Comparison of ENCODE assay signal across 8 cellular contexts in genomic region chr10:118568327-118568848, GRCh38. TPM values are rescaled to one million over a fixed set of nuclear protein-coding genes. Genes with fewer than 3 reads are reported as not detected.
A peak's percentile ranks its signal among the peaks of the same experiment; 100 is the strongest.
DNase-seq lines count a peak whose midpoint lies in the region; ATAC-seq and TF ChIP-seq lines count a peak whose summit lies in the region.

No MANE protein-coding gene starts in this region.

- no peaks in the 10 kb centered on the region for H3K9me3 Mint-ChIP-seq in naive thymus-derived CD4-positive, alpha-beta T cell
- no peaks in the 10 kb centered on the region for H3K9me3 Mint-ChIP-seq in type B pancreatic cell

- H3K4me1 Mint-ChIP-seq in naive thymus-derived CD4-positive, alpha-beta T cell, result peaks cover 2 to 19% (median 11%) of the 10 kb centered on the region in 7 donors
- peaks cover 4% of the 10 kb centered on the region for H3K4me1 Mint-ChIP-seq in type B pancreatic cell (ENCODE audit: unreplicated experiment)

- CTCF ChIA-PET in BJ (lab: Yijun Ruan, JAX), result interaction anchor here (0.6 to 5.3 kb wide), 17 partner anchors 9 to 281 kb away, joined by 3 to 66 read pairs (median 4); no protein-coding TSS in a partner anchor
- CTCF ChIA-PET in naive thymus-derived CD4-positive, alpha-beta T cell (lab: Charles Lee), result interaction anchor here (0.6 to 5.4 kb wide), 26 partner anchors 9 to 466 kb away, joined by 3 to 105 read pairs (median 4); partner anchors contain the start of gene CACUL1

- TF ChIP-seq CTCF in BJ (IDR thresholded peaks at IDR 0.05; ENCODE audit: insufficient read depth, low read depth, low read length), result peak; percentile 66
- TF ChIP-seq CTCF in type B pancreatic cell (conservative IDR thresholded peaks at IDR 0.05), result peak; percentile 84

- peak; percentile 75 for ATAC-seq in GM19351 (IDR thresholded peaks at IDR 0.05; ENCODE audit: unreplicated experiment)
- peak; percentile 43 for ATAC-seq in esophagus mucosa
- peak; percentile 80 for ATAC-seq in naive thymus-derived CD4-positive, alpha-beta T cell
- ATAC-seq in HG03097 (IDR thresholded peaks at IDR 0.05; ENCODE audit: low FRiP score, unreplicated experiment), result no peak

- H3K4me1 ChIP-seq in naive thymus-derived CD4-positive, alpha-beta T cell (ENCODE audit: control insufficient read depth in 2 of 2, insufficient read depth in 2 of 2, low read length in 2 of 2), result no peaks in the 10 kb centered on the region

- H3K27me3 ChIP-seq in BJ (ENCODE audit: control insufficient read depth, insufficient read depth, low read length), result peaks cover 6% of the 10 kb centered on the region
- no peaks in the 10 kb centered on the region for H3K27me3 ChIP-seq in naive thymus-derived CD4-positive, alpha-beta T cell (ENCODE audit: control insufficient read depth in 2 of 2, insufficient read depth in 2 of 2, low read length in 2 of 2)

- no peaks in the 10 kb centered on the region for H3K36me3 Mint-ChIP-seq in naive thymus-derived CD4-positive, alpha-beta T cell
- no peaks in the 10 kb centered on the region for H3K36me3 Mint-ChIP-seq in type B pancreatic cell

- H3K27ac Mint-ChIP-seq in naive thymus-derived CD4-positive, alpha-beta T cell, result peak overlapping the region in 3 of 9 donors; percentile 17 to 47 (median 36)
- no peak overlapping the region for H3K27ac Mint-ChIP-seq in type B pancreatic cell

- H3K36me3 ChIP-seq in BJ (ENCODE audit: control insufficient read depth, insufficient read depth, low read length), result no peaks in the 10 kb centered on the region
- H3K36me3 ChIP-seq in naive thymus-derived CD4-positive, alpha-beta T cell (ENCODE audit: control insufficient read depth in 2 of 3, insufficient read depth in 3 of 3, low read length in 3 of 3), result no peaks in the 10 kb centered on the region

- no peak overlapping the region for H3K4me3 ChIP-seq in BJ (ENCODE audit: low read depth, low read length)
- H3K4me3 ChIP-seq in naive thymus-derived CD4-positive, alpha-beta T cell (ENCODE audit: low read length), result no peak overlapping the region

- POLR2A ChIA-PET in BJ (lab: Charles Lee), result no interaction called here
- POLR2A ChIA-PET in naive thymus-derived CD4-positive, alpha-beta T cell (lab: Charles Lee), result interaction anchor here (0.7 to 0.8 kb wide), 2 partner anchors 155 to 168 kb away, joined by 3 to 5 read pairs; no protein-coding TSS in a partner anchor

- no peaks in the 10 kb centered on the region for H3K9me3 ChIP-seq in naive thymus-derived CD4-positive, alpha-beta T cell (ENCODE audit: control insufficient read depth in 2 of 3, low read length in 3 of 3)

- intact Hi-C loops in naive thymus-derived CD4-positive, alpha-beta T cell (cut with micrococcal nuclease), result loop anchor here (1.0 to 5.0 kb wide), 6 partner anchors 130 to 462 kb away; partner anchors contain the start of gene NANOS1 (in 1 of the 2)

- H3K27ac ChIP-seq in naive thymus-derived CD4-positive, alpha-beta T cell (ENCODE audit: low read depth, low read length), result no peak overlapping the region

- peak overlapping the region in 6 of 10 donors; percentile 32 to 69 (median 58) for H3K4me3 Mint-ChIP-seq in naive thymus-derived CD4-positive, alpha-beta T cell
- H3K4me3 Mint-ChIP-seq in type B pancreatic cell, result no peak overlapping the region

- no peak for DNase-seq in BJ (ENCODE audit: low read depth)
- DNase-seq in NCI-H345 (lab: John Stamatoyannopoulos, UW), result peak; percentile 27
- DNase-seq in activated CD8-positive, alpha-beta memory T cell treated with anti-CD3 and anti-CD28 coated beads for 24 hours, result peak; percentile 77
- DNase-seq in naive thymus-derived CD4-positive, alpha-beta T cell, result peak; percentile 11 to 80 (median 71)
- peak; percentile 50 for DNase-seq in type B pancreatic cell (ENCODE audit: extremely low spot score, unreplicated experiment)

- H3K27me3 Mint-ChIP-seq in naive thymus-derived CD4-positive, alpha-beta T cell, result peaks cover 0 to 10% (median 0%) of the 10 kb centered on the region in 5 donors
- peaks cover 9% of the 10 kb centered on the region for H3K27me3 Mint-ChIP-seq in type B pancreatic cell

RNA-seq across cellular contexts. Expression of gene PRLHR, which starts 27.1 kb away (rescaled TPM):
- polyA plus RNA-seq in BJ (2011; rRNA removed), result not detected in 2 replicates
- polyA minus RNA-seq in BJ (2011; rRNA and poly(A)+ RNA removed), result not detected in 2 replicates
- total RNA-seq in esophagus mucosa, result not detected
- not detected for total RNA-seq in naive thymus-derived CD4-positive, alpha-beta T cell
- not detected for polyA plus RNA-seq in naive thymus-derived CD4-positive, alpha-beta T cell
- total RNA-seq in type B pancreatic cell (ENCODE audit: low replicate concordance), result 2.6 and 3.3 TPM in 2 replicates
